ENCODE assay signal across 8 cellular contexts in the genomic region with DNA sequence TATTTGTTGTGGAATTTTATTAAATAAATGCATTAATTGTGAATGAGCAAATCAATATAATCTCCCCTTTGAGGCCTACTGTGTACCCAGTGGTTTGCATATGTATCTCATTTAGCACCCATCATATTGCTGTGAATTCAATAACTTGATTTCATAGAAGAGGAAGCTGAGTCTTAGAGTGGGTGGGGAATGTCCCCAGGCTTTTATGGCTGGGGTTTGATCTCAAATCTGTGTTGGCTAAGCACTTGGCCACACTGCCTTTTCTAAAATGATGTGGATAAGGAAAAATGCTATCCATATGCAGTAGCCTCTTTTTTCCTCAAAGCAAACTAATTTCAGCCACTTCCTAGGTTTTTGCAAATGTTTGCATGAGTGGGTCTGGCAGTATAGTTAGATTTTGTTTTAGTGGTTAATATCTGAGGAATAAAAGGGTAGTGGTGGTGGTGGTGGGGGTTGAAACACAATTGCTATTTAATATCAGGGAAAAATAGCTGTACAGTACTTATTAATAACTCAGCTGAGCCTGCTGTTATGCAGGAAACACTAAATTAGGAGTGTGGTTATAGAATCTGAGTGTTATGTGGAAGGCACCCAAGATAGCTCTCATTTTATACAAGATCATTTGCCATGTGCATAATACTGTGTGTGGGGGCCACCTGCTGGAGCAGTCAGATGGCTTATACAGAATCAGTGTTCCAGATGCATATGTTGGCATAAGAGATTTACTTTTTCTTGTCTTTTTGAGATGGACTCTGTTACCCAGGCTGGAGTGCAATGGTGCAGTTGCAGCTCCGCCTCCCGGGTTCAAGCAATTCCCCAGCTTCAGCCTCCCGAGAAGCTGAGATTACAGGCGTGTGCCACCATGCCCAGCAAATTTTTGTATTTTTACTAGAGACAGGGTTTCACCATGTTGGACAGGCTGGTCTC.
DNase-seq lines count a peak whose midpoint lies in the region; ATAC-seq and FAIRE-seq lines count a peak whose summit lies in the region.

No MANE protein-coding gene starts in this region.

- H3K36me3 ChIP-seq in H7 (replicated peaks; ENCODE audit: control insufficient read depth, insufficient read depth, low read length) = no peaks in the 10 kb centered on the region

- peak; percentile 38 for ATAC-seq in HG02981 (IDR thresholded peaks at IDR 0.05; ENCODE audit: unreplicated experiment)

- peak; percentile 49 for DNase-seq in NCI-H82 (lab: John Stamatoyannopoulos, UW)
- no peak for DNase-seq in NCI-H82 treated with DMSO at 0.1 percent for 48 hours (lab: John Stamatoyannopoulos, UW; ENCODE audit: unreplicated experiment)
- peak; percentile 82 for DNase-seq in OCI-M1 (lab: John Stamatoyannopoulos, UW)
- DNase-seq in activated T-helper 9 cell treated with anti-CD3 and anti-CD28 coated beads, Interleukin-2, amount 50 U/mL, for 16 hours (ENCODE audit: low read depth) = peak; percentile 47
- peak; percentile 9 to 28 for DNase-seq in frontal cortex (ENCODE audit: low spot score in 2 of 2)
- DNase-seq in pulmonary artery endothelial cell (ENCODE audit: low read depth, low spot score) = peak; percentile 48
- DNase-seq in H7 = no peak

- H3K4me3 ChIP-seq in H7 (ENCODE audit: insufficient read depth, low read depth, low read length) = no peak overlapping the region

- FAIRE-seq in frontal cortex (lab: Jason Lieb, UNC) = peak; percentile 10

- H3K27me3 ChIP-seq in H7 (ENCODE audit: control insufficient read depth, insufficient read depth, low read length) = no peaks in the 10 kb centered on the region

Comparison
In these comparisons a context has a peak if more than half of its experiments do, and no peak if none do; other contexts are left out.
1. DNase-seq: peak in NCI-H82 (single experiment), OCI-M1 (single experiment), activated T-helper 9 cell treated with anti-CD3 and anti-CD28 coated beads, Interleukin-2, amount 50 U/mL, for 16 hours (single experiment), frontal cortex (2 of 2) and pulmonary artery endothelial cell (single experiment); none in NCI-H82 treated with DMSO at 0.1 percent for 48 hours (single experiment) and H7 (single experiment).